Comparison of ENCODE assay signal across 22 cellular contexts in genomic region chr16:3754304-3754703, GRCh38. TPM values are rescaled to one million over a fixed set of nuclear protein-coding genes. Genes with fewer than 3 reads are reported as not detected.
DNase-seq lines count a peak whose midpoint lies in the region; ATAC-seq and TF ChIP-seq lines count a peak whose summit lies in the region.
"Had no signal": no experiment of that assay in that cellular context is flagged by ENCODE, and none has a peak within 500 bp of the region (broad histone marks: within the 10 kb centered on the region; RNA-seq: fewer than 3 reads in every experiment).

No MANE protein-coding gene starts in this region.

- no peaks in the 10 kb centered on the region for H3K27me3 Mint-ChIP-seq in naive thymus-derived CD4-positive, alpha-beta T cell
- H3K27me3 Mint-ChIP-seq: naive thymus-derived CD8-positive, alpha-beta T cell had no signal

- peak overlapping the region in 2 of 9 donors; percentile 18 to 69 for H3K27ac Mint-ChIP-seq in naive thymus-derived CD4-positive, alpha-beta T cell
- H3K27ac Mint-ChIP-seq: stimulated activated effector memory CD8-positive, alpha-beta T cell treated with anti-CD3 and anti-CD28 coated beads, Interleukin-12 subunit alpha, Interleukin-12 subunit beta, amount 100 ng/mL, for 72 hours had no signal

- H3K9me3 ChIP-seq in esophagus muscularis mucosa (no peaks in the 10 kb centered on the region), osteoblast (ENCODE audit: low read depth, low read length) (no peaks in the 10 kb centered on the region)
- no peaks in the 10 kb centered on the region for H3K9me3 ChIP-seq in naive thymus-derived CD4-positive, alpha-beta T cell (ENCODE audit: control insufficient read depth in 2 of 3, low read length in 3 of 3)
- H3K9me3 ChIP-seq: heart right ventricle, thoracic aorta had no signal

- 40% methylated on average over 1 of the region's 1 CpG for WGBS in esophagus muscularis mucosa

- CTCF ChIA-PET in naive thymus-derived CD4-positive, alpha-beta T cell (lab: Charles Lee): no interaction called here

- POLR2A ChIA-PET in naive thymus-derived CD4-positive, alpha-beta T cell (lab: Charles Lee): interaction anchor here (0.9 kb wide), 1 partner anchor 37 kb away, joined by 3 read pairs; the partner anchor contains the start of gene TRAP1

- H3K36me3 ChIP-seq in esophagus muscularis mucosa: peaks cover 23 to 83% (median 51%) of the 10 kb centered on the region in 4 donors
- H3K36me3 ChIP-seq in osteoblast (ENCODE audit: insufficient read depth, low read length): peaks cover 44% of the 10 kb centered on the region
- H3K36me3 ChIP-seq in naive thymus-derived CD4-positive, alpha-beta T cell (ENCODE audit: control insufficient read depth in 2 of 3, insufficient read depth in 3 of 3, low read length in 3 of 3): peaks cover 17 to 87% (median 32%) of the 10 kb centered on the region in 3 experiments

- peak; percentile 42 for DNase-seq in AG08396 (ENCODE audit: low spot score)
- DNase-seq in NCI-H226: peak; percentile 17
- no peak for DNase-seq in esophagus muscularis mucosa (ENCODE audit: extremely low spot score)
- DNase-seq in osteoblast (ENCODE audit: insufficient read length, low spot score, missing footprints): peak; percentile 32
- DNase-seq in SIG-M5 (lab: John Stamatoyannopoulos, UW): no peak
- DNase-seq in naive thymus-derived CD4-positive, alpha-beta T cell: no peak
- DNase-seq in NCI-H187 (lab: John Stamatoyannopoulos, UW): no peak
- DNase-seq: DND-41; heart right ventricle; immature natural killer cell; KBM-7; naive thymus-derived CD8-positive, alpha-beta T cell; NCI-H1930; NK-92 treated with Interleukin-12 subunit alpha and Interleukin-12 subunit beta, amount 100 ng/mL, for 24 hours; posterior cingulate gyrus; stimulated activated CD4-positive, alpha-beta T cell treated with anti-CD3 and anti-CD28 coated beads, Interleukin-15, amount 100 ng/mL, for 24 hours; T-helper 9 cell had no signal

- no peak for TF ChIP-seq POLR2A in esophagus muscularis mucosa (IDR thresholded peaks at IDR 0.05; ENCODE audit: low read depth)

- no peak for ATAC-seq in activated CD4-positive, CD25-positive, alpha-beta regulatory T cell treated with anti-CD3 and anti-CD28 coated beads, Interleukin-2, amount 50 U/mL, for 24 hours
- ATAC-seq in naive thymus-derived CD4-positive, alpha-beta T cell: no peak
- ATAC-seq: activated naive CD4-positive, alpha-beta T cell treated with anti-CD3 and anti-CD28 coated beads, Interleukin-2, amount 50 U/mL, for 72 hours; naive thymus-derived CD8-positive, alpha-beta T cell; stimulated activated effector memory CD8-positive, alpha-beta T cell treated with anti-CD3 and anti-CD28 coated beads, Interleukin-12 subunit alpha, Interleukin-12 subunit beta, amount 100 ng/mL, for 72 hours had no signal

- no peak overlapping the region for H3K4me3 ChIP-seq in esophagus muscularis mucosa
- H3K4me3 ChIP-seq in osteoblast (ENCODE audit: insufficient read depth, low read length): no peak overlapping the region
- H3K4me3 ChIP-seq in naive thymus-derived CD4-positive, alpha-beta T cell (ENCODE audit: low read length): no peak overlapping the region
- H3K4me3 ChIP-seq: heart right ventricle, lung, thoracic aorta had no signal

- intact Hi-C loops in esophagus muscularis mucosa (cut with DNase I): no loop called here
- intact Hi-C loops in naive thymus-derived CD4-positive, alpha-beta T cell (cut with micrococcal nuclease): no loop called here

- TF ChIP-seq EP300 in esophagus muscularis mucosa (IDR thresholded peaks at IDR 0.05): no peak

- H3K27ac ChIP-seq in esophagus muscularis mucosa (replicated peaks in 1 of 4) (peak overlapping the region; percentile 41 to 68 (median 60)), osteoblast (ENCODE audit: low read depth, low read length) (peak overlapping the region; percentile 49)
- H3K27ac ChIP-seq in naive thymus-derived CD4-positive, alpha-beta T cell (ENCODE audit: low read depth, low read length): no peak overlapping the region

- H3K27me3 ChIP-seq in esophagus muscularis mucosa: no peaks in the 10 kb centered on the region
- H3K27me3 ChIP-seq in osteoblast (ENCODE audit: insufficient read depth, low read length): no peaks in the 10 kb centered on the region
- no peaks in the 10 kb centered on the region for H3K27me3 ChIP-seq in naive thymus-derived CD4-positive, alpha-beta T cell (ENCODE audit: control insufficient read depth in 2 of 2, insufficient read depth in 2 of 2, low read length in 2 of 2)
- H3K27me3 ChIP-seq: heart right ventricle had no signal

- no peak for TF ChIP-seq CTCF in esophagus muscularis mucosa (IDR thresholded peaks at IDR 0.05)
- no peak for TF ChIP-seq CTCF in osteoblast (IDR thresholded peaks at IDR 0.05; ENCODE audit: extremely low read depth, low read depth, low read length)

- H3K4me1 ChIP-seq in esophagus muscularis mucosa: peaks cover 16 to 39% (median 36%) of the 10 kb centered on the region in 4 donors
- peaks cover 19% of the 10 kb centered on the region for H3K4me1 ChIP-seq in osteoblast (ENCODE audit: insufficient read depth, low read length)
- no peaks in the 10 kb centered on the region for H3K4me1 ChIP-seq in naive thymus-derived CD4-positive, alpha-beta T cell (ENCODE audit: control insufficient read depth in 2 of 2, insufficient read depth in 2 of 2, low read length in 2 of 2)

- H3K36me3 Mint-ChIP-seq in naive thymus-derived CD4-positive, alpha-beta T cell: peaks cover 12 to 44% (median 23%) of the 10 kb centered on the region in 5 donors

- H3K79me2 ChIP-seq in osteoblast (ENCODE audit: insufficient read depth, low read length): peaks cover 40% of the 10 kb centered on the region

- no peak overlapping the region for H3K4me3 Mint-ChIP-seq in naive thymus-derived CD4-positive, alpha-beta T cell
- H3K4me3 Mint-ChIP-seq: immature natural killer cell; naive thymus-derived CD8-positive, alpha-beta T cell; stimulated activated effector memory CD8-positive, alpha-beta T cell treated with anti-CD3 and anti-CD28 coated beads, Interleukin-12 subunit alpha, Interleukin-12 subunit beta, amount 100 ng/mL, for 72 hours had no signal

- H2AFZ ChIP-seq in osteoblast (ENCODE audit: low read length): no peak overlapping the region

- peaks cover 31% of the 10 kb centered on the region for H4K20me1 ChIP-seq in osteoblast (ENCODE audit: insufficient read depth, low read length)

- peaks cover 0 to 4% (median 0%) of the 10 kb centered on the region in 11 donors for H3K9me3 Mint-ChIP-seq in naive thymus-derived CD4-positive, alpha-beta T cell
- H3K9me3 Mint-ChIP-seq: activated naive CD4-positive, alpha-beta T cell treated with anti-CD3 and anti-CD28 coated beads, Interleukin-2, amount 50 U/mL, for 72 hours; immature natural killer cell; naive thymus-derived CD8-positive, alpha-beta T cell; stimulated activated effector memory CD8-positive, alpha-beta T cell treated with anti-CD3 and anti-CD28 coated beads, Interleukin-12 subunit alpha, Interleukin-12 subunit beta, amount 100 ng/mL, for 72 hours had no signal

- H3K4me1 Mint-ChIP-seq in naive thymus-derived CD4-positive, alpha-beta T cell: peaks cover 9 to 26% (median 21%) of the 10 kb centered on the region in 7 donors

- H3K4me2 ChIP-seq in osteoblast (ENCODE audit: insufficient read depth, low read length): peak overlapping the region; percentile 44

RNA-seq across cellular contexts. Expression of gene TRAP1, which starts 37.0 kb away (rescaled TPM):
- 10 to 100 TPM; 43.6 to 63.7 (median 46.8) TPM for total RNA-seq in esophagus muscularis mucosa
- 46.9 and 56.5 TPM in 2 replicates for total RNA-seq in osteoblast
- 100 to 1,000 TPM in 4 of 5 experiments, 10 to 100 TPM in 1; 96.8 to 138 (median 132) TPM for total RNA-seq in naive thymus-derived CD4-positive, alpha-beta T cell
- polyA plus RNA-seq in naive thymus-derived CD4-positive, alpha-beta T cell: 10 to 100 TPM; 59.6 to 73.9 TPM

Comparison
In these comparisons a context has a peak if more than half of its experiments do, and no peak if none do; other contexts are left out.
1. DNase-seq: peak in AG08396 (single experiment), NCI-H226 (single experiment) and osteoblast (single experiment); none in esophagus muscularis mucosa (single experiment), SIG-M5 (single experiment), naive thymus-derived CD4-positive, alpha-beta T cell (0 of 9) and NCI-H187 (0 of 2).